Comparison of ENCODE assay signal across 11 cellular contexts in genomic region chr5:169686137-169686536, GRCh38. TPM values are rescaled to one million over a fixed set of nuclear protein-coding genes. Genes with fewer than 3 reads are reported as not detected.
DNase-seq lines count a peak whose midpoint lies in the region; ATAC-seq, FAIRE-seq and TF ChIP-seq lines count a peak whose summit lies in the region.
"Had no signal": no experiment of that assay in that cellular context is flagged by ENCODE, and none has a peak within 500 bp of the region (broad histone marks: within the 10 kb centered on the region; RNA-seq: fewer than 3 reads in every experiment).

No MANE protein-coding gene starts in this region.

- ATAC-seq in Right ventricle myocardium inferior, result peak; percentile 50
- peak; percentile 92 for ATAC-seq in HG02623 (IDR thresholded peaks at IDR 0.05; ENCODE audit: unreplicated experiment)
- ATAC-seq in stimulated activated memory B cell treated with anti-CD40 and anti-IgM and Interleukin-4, amounts not matched to agents 10 μg/mL and 1 μg/mL and 100 μg/mL, for 72 hours, result peak; percentile 27
- ATAC-seq in naive thymus-derived CD4-positive, alpha-beta T cell, result no peak

- peak overlapping the region; percentile 20 for H3K27ac Mint-ChIP-seq in stimulated activated memory B cell treated with anti-CD40 and anti-IgM and Interleukin-4, amounts not matched to agents 10 μg/mL and 1 μg/mL and 100 μg/mL, for 72 hours
- H3K27ac Mint-ChIP-seq in naive thymus-derived CD4-positive, alpha-beta T cell, result peak overlapping the region in 4 of 9 donors; percentile 38 to 62 (median 48)

- peaks cover 4% of the 10 kb centered on the region for H3K4me1 Mint-ChIP-seq in stimulated activated memory B cell treated with anti-CD40 and anti-IgM and Interleukin-4, amounts not matched to agents 10 μg/mL and 1 μg/mL and 100 μg/mL, for 72 hours
- H3K4me1 Mint-ChIP-seq in naive thymus-derived CD4-positive, alpha-beta T cell, result peaks cover 0 to 6% (median 0%) of the 10 kb centered on the region in 7 donors

- no peaks in the 10 kb centered on the region for H3K27me3 ChIP-seq in left ventricle myocardium inferior (ENCODE audit: low read depth)
- H3K27me3 ChIP-seq in naive thymus-derived CD4-positive, alpha-beta T cell (ENCODE audit: control insufficient read depth in 2 of 2, insufficient read depth in 2 of 2, low read length in 2 of 2), result no peaks in the 10 kb centered on the region

- no peaks in the 10 kb centered on the region for H3K27me3 Mint-ChIP-seq in stimulated activated memory B cell treated with anti-CD40 and anti-IgM and Interleukin-4, amounts not matched to agents 10 μg/mL and 1 μg/mL and 100 μg/mL, for 72 hours
- H3K27me3 Mint-ChIP-seq in naive thymus-derived CD4-positive, alpha-beta T cell, result no peaks in the 10 kb centered on the region

- DNase-seq in Right ventricle myocardium inferior (ENCODE audit: missing footprints) (no peak), left ventricle myocardium inferior (no peak), LHCN-M2 (ENCODE audit: low read depth) (peak; percentile 26), H4 (ENCODE audit: low spot score) (no peak), GM19239 (ENCODE audit: insufficient read length, low spot score) (no peak)
- no peak for DNase-seq in naive thymus-derived CD4-positive, alpha-beta T cell
- DNase-seq: AML-193, hypothalamus, nucleus accumbens had no signal

- no peaks in the 10 kb centered on the region for H3K36me3 ChIP-seq in left ventricle myocardium inferior
- H3K36me3 ChIP-seq in naive thymus-derived CD4-positive, alpha-beta T cell (ENCODE audit: control insufficient read depth in 2 of 3, insufficient read depth in 3 of 3, low read length in 3 of 3), result peaks cover 23 to 97% (median 30%) of the 10 kb centered on the region in 3 experiments

- H3K27ac ChIP-seq in left ventricle myocardium inferior (replicated peaks), result no peak overlapping the region
- no peak overlapping the region for H3K27ac ChIP-seq in naive thymus-derived CD4-positive, alpha-beta T cell (ENCODE audit: low read depth, low read length)

- no peaks in the 10 kb centered on the region for H3K9me3 Mint-ChIP-seq in stimulated activated memory B cell treated with anti-CD40 and anti-IgM and Interleukin-4, amounts not matched to agents 10 μg/mL and 1 μg/mL and 100 μg/mL, for 72 hours
- H3K9me3 Mint-ChIP-seq in naive thymus-derived CD4-positive, alpha-beta T cell, result no peaks in the 10 kb centered on the region

- no peak overlapping the region for H3K4me3 Mint-ChIP-seq in stimulated activated memory B cell treated with anti-CD40 and anti-IgM and Interleukin-4, amounts not matched to agents 10 μg/mL and 1 μg/mL and 100 μg/mL, for 72 hours
- H3K4me3 Mint-ChIP-seq in naive thymus-derived CD4-positive, alpha-beta T cell, result no peak overlapping the region

- no peak for FAIRE-seq in GM19239 (lab: Jason Lieb, UNC)

- H3K4me3 ChIP-seq in left ventricle myocardium inferior, result no peak overlapping the region
- H3K4me3 ChIP-seq in naive thymus-derived CD4-positive, alpha-beta T cell (ENCODE audit: low read length), result no peak overlapping the region

- no peaks in the 10 kb centered on the region for H3K9me3 ChIP-seq in left ventricle myocardium inferior (replicated peaks)
- H3K9me3 ChIP-seq in naive thymus-derived CD4-positive, alpha-beta T cell (ENCODE audit: control insufficient read depth in 2 of 3, low read length in 3 of 3), result no peaks in the 10 kb centered on the region

- peaks cover 81% of the 10 kb centered on the region for H3K36me3 Mint-ChIP-seq in stimulated activated memory B cell treated with anti-CD40 and anti-IgM and Interleukin-4, amounts not matched to agents 10 μg/mL and 1 μg/mL and 100 μg/mL, for 72 hours
- peaks cover 26 to 77% (median 60%) of the 10 kb centered on the region in 5 donors for H3K36me3 Mint-ChIP-seq in naive thymus-derived CD4-positive, alpha-beta T cell

- H3K4me1 ChIP-seq in left ventricle myocardium inferior, result no peaks in the 10 kb centered on the region
- no peaks in the 10 kb centered on the region for H3K4me1 ChIP-seq in naive thymus-derived CD4-positive, alpha-beta T cell (ENCODE audit: control insufficient read depth in 2 of 2, insufficient read depth in 2 of 2, low read length in 2 of 2)

- CTCF ChIA-PET in naive thymus-derived CD4-positive, alpha-beta T cell (lab: Charles Lee), result no interaction called here

- TF ChIP-seq CTCF in left ventricle myocardium inferior (IDR thresholded peaks at IDR 0.05; ENCODE audit: borderline replicate concordance), result no peak

- intact Hi-C loops in Right ventricle myocardium inferior (cut with DNase I), result no loop called here
- intact Hi-C loops in left ventricle myocardium inferior (cut with micrococcal nuclease), result no loop called here
- intact Hi-C loops in naive thymus-derived CD4-positive, alpha-beta T cell (cut with micrococcal nuclease), result no loop called here

- POLR2A ChIA-PET in naive thymus-derived CD4-positive, alpha-beta T cell (lab: Charles Lee), result interaction anchor here (0.7 kb wide), 1 partner anchor 12 kb away, joined by 3 read pairs; no protein-coding TSS in a partner anchor

RNA-seq across cellular contexts. Expression of gene DOCK2, which starts 49.1 kb away (rescaled TPM):
- total RNA-seq in Right ventricle myocardium inferior (7.9 TPM), left ventricle myocardium inferior (4.2 TPM), LHCN-M2 (2014; rRNA removed) (6.1 and 9.9 TPM in 2 replicates)
- polyA plus RNA-seq in LHCN-M2 (2012), result 9.4 TPM
- 100 to 1,000 TPM; 182 to 345 (median 235) TPM for total RNA-seq in naive thymus-derived CD4-positive, alpha-beta T cell
- polyA plus RNA-seq in naive thymus-derived CD4-positive, alpha-beta T cell, result 100 to 1,000 TPM in 1 of 2 donors, 10 to 100 TPM in 1; 63.7 to 109 TPM
- total RNA-seq in H4 (2014; rRNA removed; shearing (Covaris generic)), result 1.0 and 1.4 TPM in 2 replicates

Comparison
In these comparisons a context has a peak if more than half of its experiments do, and no peak if none do; other contexts are left out.
1. RNA of gene DOCK2, which starts 49.1 kb away (total RNA-seq): 182 to 345 TPM in naive thymus-derived CD4-positive, alpha-beta T cell; 7.9 TPM in Right ventricle myocardium inferior (single experiment), 6.1 to 9.9 TPM in LHCN-M2, 4.2 TPM in left ventricle myocardium inferior (single experiment) and 1.0 to 1.4 TPM in H4; every median in the first group is over 10 times any median in the second.